In the genomic region with DNA sequence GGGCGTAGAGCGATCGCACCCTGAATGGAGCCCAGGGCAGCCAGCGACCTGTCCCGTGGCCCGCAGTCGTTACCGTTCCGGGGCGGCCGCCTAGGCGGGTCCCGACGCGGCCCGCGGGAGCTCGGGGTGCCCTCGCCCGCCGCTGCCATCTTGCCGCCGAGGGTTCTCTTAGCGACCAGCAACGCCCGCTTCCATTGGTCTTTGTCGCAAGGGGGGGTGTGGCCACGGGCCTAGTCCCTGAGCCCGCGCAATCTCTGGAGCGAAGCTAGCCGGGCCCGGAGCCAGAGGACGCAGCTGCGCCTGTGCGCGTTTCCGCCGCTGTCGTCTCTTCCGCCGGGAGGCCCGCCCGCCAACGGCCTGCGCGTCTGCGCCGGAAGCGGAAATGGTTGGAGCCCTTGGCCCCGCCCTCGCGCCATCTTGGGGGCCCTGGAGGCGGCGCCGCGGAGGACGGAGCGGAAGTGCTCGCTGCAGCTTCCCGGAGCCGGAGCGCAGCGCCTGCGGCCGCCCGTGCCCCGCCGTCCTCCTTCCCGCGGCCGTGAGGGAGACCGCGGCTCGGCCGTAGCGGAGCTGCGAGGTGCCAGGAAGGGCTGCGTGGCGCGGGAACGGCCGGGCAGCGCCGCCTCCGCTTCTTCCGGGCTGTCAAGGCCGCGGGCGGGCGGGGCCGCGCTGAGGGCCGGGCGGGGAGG, we compare ENCODE assay signal across 1 cellular context.
TF ChIP-seq lines count a peak whose summit lies in the region.

A gene (minus strand): TSS at position 170 of the 686 bp plus-strand sequence. CDS start 21 bp downstream, at position 149.
A gene with protein sequence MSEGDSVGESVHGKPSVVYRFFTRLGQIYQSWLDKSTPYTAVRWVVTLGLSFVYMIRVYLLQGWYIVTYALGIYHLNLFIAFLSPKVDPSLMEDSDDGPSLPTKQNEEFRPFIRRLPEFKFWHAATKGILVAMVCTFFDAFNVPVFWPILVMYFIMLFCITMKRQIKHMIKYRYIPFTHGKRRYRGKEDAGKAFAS (plus strand): TSS at position 457 of the 686 bp plus-strand sequence. CDS start 3,950 bp downstream, outside the sequence.

TF ChIP-seq in HepG2, 621 proteins besides CTCF, POLR2A, EP300 and RAD21 (continued from another document and continues in another):
- TF ChIP-seq, protein P1, sequence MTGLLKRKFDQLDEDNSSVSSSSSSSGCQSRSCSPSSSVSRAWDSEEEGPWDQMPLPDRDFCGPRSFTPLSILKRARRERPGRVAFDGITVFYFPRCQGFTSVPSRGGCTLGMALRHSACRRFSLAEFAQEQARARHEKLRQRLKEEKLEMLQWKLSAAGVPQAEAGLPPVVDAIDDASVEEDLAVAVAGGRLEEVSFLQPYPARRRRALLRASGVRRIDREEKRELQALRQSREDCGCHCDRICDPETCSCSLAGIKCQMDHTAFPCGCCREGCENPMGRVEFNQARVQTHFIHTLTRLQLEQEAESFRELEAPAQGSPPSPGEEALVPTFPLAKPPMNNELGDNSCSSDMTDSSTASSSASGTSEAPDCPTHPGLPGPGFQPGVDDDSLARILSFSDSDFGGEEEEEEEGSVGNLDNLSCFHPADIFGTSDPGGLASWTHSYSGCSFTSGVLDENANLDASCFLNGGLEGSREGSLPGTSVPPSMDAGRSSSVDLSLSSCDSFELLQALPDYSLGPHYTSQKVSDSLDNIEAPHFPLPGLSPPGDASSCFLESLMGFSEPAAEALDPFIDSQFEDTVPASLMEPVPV (CRISPR knock-in tag; IDR thresholded peaks at IDR 0.05), result 0 out of 2 replicates have a peak, but pooled peaks have one; percentile 66
- TF ChIP-seq CREM (IDR thresholded peaks at IDR 0.05) (peak; percentile 54; the same call in 1 of the 2 replicates), CREM (CRISPR knock-in tag; IDR thresholded peaks at IDR 0.05) (no peak), ZNF780A (CRISPR knock-in tag; IDR thresholded peaks at IDR 0.05) (no peak), CHD2 (IDR thresholded peaks at IDR 0.05; ENCODE audit: low read depth, low read length) (0 out of 2 replicates have a peak, but pooled peaks have one; percentile 46), ZNF546 (CRISPR knock-in tag; conservative IDR thresholded peaks at IDR 0.05) (no peak), MYNN (CRISPR knock-in tag; IDR thresholded peaks at IDR 0.05; ENCODE audit: low read depth) (no peak), ZNF841 (CRISPR knock-in tag; IDR thresholded peaks at IDR 0.05; ENCODE audit: borderline replicate concordance) (no peak), GLI4 (CRISPR knock-in tag; IDR thresholded peaks at IDR 0.05; ENCODE audit: borderline replicate concordance) (no peak), ZNF460 (CRISPR knock-in tag; IDR thresholded peaks at IDR 0.05; ENCODE audit: borderline replicate concordance) (0 out of 2 replicates have a peak, but pooled peaks have one; percentile 40), ZNF30 (CRISPR knock-in tag; IDR thresholded peaks at IDR 0.05) (no peak), TBX2 (CRISPR knock-in tag; IDR thresholded peaks at IDR 0.05; ENCODE audit: borderline replicate concordance) (0 out of 2 replicates have a peak, but pooled peaks have one; percentile 12), HES4 (CRISPR knock-in tag; IDR thresholded peaks at IDR 0.05; ENCODE audit: borderline replicate concordance) (no peak), SRSF9 (IDR thresholded peaks at IDR 0.05; ENCODE audit: borderline replicate concordance, insufficient read depth, low read depth, low read length, poor library complexity, severe bottlenecking) (no peak), ZNF263 (CRISPR knock-in tag; IDR thresholded peaks at IDR 0.05) (peak; percentile 91), RBAK (CRISPR knock-in tag; IDR thresholded peaks at IDR 0.05) (no peak), ZNF614 (CRISPR knock-in tag; IDR thresholded peaks at IDR 0.05; ENCODE audit: borderline replicate concordance) (no peak), FIP1L1 (IDR thresholded peaks at IDR 0.05; ENCODE audit: borderline replicate concordance, insufficient read depth, low read depth, low read length) (no peak), PRPF4 (IDR thresholded peaks at IDR 0.05; ENCODE audit: low read depth, low read length, poor library complexity, severe bottlenecking) (no peak), HMG20A (CRISPR knock-in tag; IDR thresholded peaks at IDR 0.05; ENCODE audit: borderline replicate concordance) (no peak), KLF11 (CRISPR knock-in tag; IDR thresholded peaks at IDR 0.05) (no peak), ZNF75D (CRISPR knock-in tag; IDR thresholded peaks at IDR 0.05; ENCODE audit: borderline replicate concordance) (no peak), YEATS2 (CRISPR knock-in tag; IDR thresholded peaks at IDR 0.05; ENCODE audit: borderline replicate concordance) (peak; percentile 84), ZNF749 (CRISPR knock-in tag; IDR thresholded peaks at IDR 0.05; ENCODE audit: borderline replicate concordance) (peak; percentile 91; the same call in 1 of the 2 replicates), ADNP (CRISPR knock-in tag; IDR thresholded peaks at IDR 0.05) (no peak), ZKSCAN8 (CRISPR knock-in tag; IDR thresholded peaks at IDR 0.05; ENCODE audit: borderline replicate concordance) (no peak), ZNF33B (CRISPR knock-in tag; IDR thresholded peaks at IDR 0.05) (no peak), ZNF367 (CRISPR knock-in tag; IDR thresholded peaks at IDR 0.05; ENCODE audit: borderline replicate concordance) (no peak), ZNF251 (CRISPR knock-in tag; IDR thresholded peaks at IDR 0.05) (no peak), MAFF (IDR thresholded peaks at IDR 0.05; ENCODE audit: low read depth, low read length) (no peak), SOX5 (CRISPR knock-in tag; IDR thresholded peaks at IDR 0.05; ENCODE audit: borderline replicate concordance) (0 out of 2 replicates have a peak, but pooled peaks have one; percentile 10), ZBTB21 (CRISPR knock-in tag; IDR thresholded peaks at IDR 0.05) (no peak)
- TF ChIP-seq, protein P2, sequence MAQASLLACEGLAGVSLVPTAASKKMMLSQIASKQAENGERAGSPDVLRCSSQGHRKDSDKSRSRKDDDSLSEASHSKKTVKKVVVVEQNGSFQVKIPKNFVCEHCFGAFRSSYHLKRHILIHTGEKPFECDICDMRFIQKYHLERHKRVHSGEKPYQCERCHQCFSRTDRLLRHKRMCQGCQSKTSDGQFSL (CRISPR knock-in tag; IDR thresholded peaks at IDR 0.05), result 0 out of 2 replicates have a peak, but pooled peaks have one; percentile 42
- TF ChIP-seq, protein P3, sequence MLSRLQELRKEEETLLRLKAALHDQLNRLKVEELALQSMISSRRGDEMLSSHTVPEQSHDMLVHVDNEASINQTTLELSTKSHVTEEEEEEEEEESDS (CRISPR knock-in tag; IDR thresholded peaks at IDR 0.05; ENCODE audit: borderline replicate concordance), result no peak
- TF ChIP-seq, protein P4, sequence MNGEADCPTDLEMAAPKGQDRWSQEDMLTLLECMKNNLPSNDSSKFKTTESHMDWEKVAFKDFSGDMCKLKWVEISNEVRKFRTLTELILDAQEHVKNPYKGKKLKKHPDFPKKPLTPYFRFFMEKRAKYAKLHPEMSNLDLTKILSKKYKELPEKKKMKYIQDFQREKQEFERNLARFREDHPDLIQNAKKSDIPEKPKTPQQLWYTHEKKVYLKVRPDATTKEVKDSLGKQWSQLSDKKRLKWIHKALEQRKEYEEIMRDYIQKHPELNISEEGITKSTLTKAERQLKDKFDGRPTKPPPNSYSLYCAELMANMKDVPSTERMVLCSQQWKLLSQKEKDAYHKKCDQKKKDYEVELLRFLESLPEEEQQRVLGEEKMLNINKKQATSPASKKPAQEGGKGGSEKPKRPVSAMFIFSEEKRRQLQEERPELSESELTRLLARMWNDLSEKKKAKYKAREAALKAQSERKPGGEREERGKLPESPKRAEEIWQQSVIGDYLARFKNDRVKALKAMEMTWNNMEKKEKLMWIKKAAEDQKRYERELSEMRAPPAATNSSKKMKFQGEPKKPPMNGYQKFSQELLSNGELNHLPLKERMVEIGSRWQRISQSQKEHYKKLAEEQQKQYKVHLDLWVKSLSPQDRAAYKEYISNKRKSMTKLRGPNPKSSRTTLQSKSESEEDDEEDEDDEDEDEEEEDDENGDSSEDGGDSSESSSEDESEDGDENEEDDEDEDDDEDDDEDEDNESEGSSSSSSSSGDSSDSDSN (CRISPR knock-in tag; IDR thresholded peaks at IDR 0.05), result peak; percentile 79
- TF ChIP-seq, protein P5, sequence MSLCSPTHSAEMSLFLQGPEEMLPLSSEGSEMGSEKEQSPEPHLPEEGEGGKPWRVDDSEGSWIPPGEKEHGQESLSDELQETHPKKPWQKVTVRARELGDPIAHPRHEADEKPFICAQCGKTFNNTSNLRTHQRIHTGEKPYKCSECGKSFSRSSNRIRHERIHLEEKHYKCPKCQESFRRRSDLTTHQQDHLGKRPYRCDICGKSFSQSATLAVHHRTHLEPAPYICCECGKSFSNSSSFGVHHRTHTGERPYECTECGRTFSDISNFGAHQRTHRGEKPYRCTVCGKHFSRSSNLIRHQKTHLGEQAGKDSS (CRISPR knock-in tag; IDR thresholded peaks at IDR 0.05; ENCODE audit: borderline replicate concordance, low read depth), result 0 out of 2 replicates have a peak, but pooled peaks have one; percentile 19
- TF ChIP-seq, protein P6, sequence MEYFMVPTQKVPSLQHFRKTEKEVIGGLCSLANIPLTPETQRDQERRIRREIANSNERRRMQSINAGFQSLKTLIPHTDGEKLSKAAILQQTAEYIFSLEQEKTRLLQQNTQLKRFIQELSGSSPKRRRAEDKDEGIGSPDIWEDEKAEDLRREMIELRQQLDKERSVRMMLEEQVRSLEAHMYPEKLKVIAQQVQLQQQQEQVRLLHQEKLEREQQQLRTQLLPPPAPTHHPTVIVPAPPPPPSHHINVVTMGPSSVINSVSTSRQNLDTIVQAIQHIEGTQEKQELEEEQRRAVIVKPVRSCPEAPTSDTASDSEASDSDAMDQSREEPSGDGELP (IDR thresholded peaks at IDR 0.05; ENCODE audit: borderline replicate concordance, low read depth), result peak; percentile 75; the same call in 1 of the 2 replicates
- TF ChIP-seq, protein P7, sequence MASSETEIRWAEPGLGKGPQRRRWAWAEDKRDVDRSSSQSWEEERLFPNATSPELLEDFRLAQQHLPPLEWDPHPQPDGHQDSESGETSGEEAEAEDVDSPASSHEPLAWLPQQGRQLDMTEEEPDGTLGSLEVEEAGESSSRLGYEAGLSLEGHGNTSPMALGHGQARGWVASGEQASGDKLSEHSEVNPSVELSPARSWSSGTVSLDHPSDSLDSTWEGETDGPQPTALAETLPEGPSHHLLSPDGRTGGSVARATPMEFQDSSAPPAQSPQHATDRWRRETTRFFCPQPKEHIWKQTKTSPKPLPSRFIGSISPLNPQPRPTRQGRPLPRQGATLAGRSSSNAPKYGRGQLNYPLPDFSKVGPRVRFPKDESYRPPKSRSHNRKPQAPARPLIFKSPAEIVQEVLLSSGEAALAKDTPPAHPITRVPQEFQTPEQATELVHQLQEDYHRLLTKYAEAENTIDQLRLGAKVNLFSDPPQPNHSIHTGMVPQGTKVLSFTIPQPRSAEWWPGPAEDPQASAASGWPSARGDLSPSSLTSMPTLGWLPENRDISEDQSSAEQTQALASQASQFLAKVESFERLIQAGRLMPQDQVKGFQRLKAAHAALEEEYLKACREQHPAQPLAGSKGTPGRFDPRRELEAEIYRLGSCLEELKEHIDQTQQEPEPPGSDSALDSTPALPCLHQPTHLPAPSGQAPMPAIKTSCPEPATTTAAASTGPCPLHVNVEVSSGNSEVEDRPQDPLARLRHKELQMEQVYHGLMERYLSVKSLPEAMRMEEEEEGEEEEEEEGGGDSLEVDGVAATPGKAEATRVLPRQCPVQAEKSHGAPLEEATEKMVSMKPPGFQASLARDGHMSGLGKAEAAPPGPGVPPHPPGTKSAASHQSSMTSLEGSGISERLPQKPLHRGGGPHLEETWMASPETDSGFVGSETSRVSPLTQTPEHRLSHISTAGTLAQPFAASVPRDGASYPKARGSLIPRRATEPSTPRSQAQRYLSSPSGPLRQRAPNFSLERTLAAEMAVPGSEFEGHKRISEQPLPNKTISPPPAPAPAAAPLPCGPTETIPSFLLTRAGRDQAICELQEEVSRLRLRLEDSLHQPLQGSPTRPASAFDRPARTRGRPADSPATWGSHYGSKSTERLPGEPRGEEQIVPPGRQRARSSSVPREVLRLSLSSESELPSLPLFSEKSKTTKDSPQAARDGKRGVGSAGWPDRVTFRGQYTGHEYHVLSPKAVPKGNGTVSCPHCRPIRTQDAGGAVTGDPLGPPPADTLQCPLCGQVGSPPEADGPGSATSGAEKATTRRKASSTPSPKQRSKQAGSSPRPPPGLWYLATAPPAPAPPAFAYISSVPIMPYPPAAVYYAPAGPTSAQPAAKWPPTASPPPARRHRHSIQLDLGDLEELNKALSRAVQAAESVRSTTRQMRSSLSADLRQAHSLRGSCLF (CRISPR knock-in tag; IDR thresholded peaks at IDR 0.05; ENCODE audit: borderline replicate concordance), result no peak
- TF ChIP-seq, protein P8, sequence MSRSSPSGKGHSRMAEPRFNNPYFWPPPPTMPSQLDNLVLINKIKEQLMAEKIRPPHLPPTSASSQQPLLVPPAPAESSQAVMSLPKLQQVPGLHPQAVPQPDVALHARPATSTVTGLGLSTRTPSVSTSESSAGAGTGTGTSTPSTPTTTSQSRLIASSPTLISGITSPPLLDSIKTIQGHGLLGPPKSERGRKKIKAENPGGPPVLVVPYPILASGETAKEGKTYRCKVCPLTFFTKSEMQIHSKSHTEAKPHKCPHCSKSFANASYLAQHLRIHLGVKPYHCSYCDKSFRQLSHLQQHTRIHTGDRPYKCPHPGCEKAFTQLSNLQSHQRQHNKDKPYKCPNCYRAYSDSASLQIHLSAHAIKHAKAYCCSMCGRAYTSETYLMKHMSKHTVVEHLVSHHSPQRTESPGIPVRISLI (CRISPR knock-in tag; IDR thresholded peaks at IDR 0.05; ENCODE audit: borderline replicate concordance), result no peak
- TF ChIP-seq, protein P9, sequence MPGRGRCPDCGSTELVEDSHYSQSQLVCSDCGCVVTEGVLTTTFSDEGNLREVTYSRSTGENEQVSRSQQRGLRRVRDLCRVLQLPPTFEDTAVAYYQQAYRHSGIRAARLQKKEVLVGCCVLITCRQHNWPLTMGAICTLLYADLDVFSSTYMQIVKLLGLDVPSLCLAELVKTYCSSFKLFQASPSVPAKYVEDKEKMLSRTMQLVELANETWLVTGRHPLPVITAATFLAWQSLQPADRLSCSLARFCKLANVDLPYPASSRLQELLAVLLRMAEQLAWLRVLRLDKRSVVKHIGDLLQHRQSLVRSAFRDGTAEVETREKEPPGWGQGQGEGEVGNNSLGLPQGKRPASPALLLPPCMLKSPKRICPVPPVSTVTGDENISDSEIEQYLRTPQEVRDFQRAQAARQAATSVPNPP (CRISPR knock-in tag; IDR thresholded peaks at IDR 0.05), result 0 out of 2 replicates have a peak, but pooled peaks have one; percentile 53
- TF ChIP-seq, protein P10, sequence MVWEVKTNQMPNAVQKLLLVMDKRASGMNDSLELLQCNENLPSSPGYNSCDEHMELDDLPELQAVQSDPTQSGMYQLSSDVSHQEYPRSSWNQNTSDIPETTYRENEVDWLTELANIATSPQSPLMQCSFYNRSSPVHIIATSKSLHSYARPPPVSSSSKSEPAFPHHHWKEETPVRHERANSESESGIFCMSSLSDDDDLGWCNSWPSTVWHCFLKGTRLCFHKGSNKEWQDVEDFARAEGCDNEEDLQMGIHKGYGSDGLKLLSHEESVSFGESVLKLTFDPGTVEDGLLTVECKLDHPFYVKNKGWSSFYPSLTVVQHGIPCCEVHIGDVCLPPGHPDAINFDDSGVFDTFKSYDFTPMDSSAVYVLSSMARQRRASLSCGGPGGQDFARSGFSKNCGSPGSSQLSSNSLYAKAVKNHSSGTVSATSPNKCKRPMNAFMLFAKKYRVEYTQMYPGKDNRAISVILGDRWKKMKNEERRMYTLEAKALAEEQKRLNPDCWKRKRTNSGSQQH (CRISPR knock-in tag; IDR thresholded peaks at IDR 0.05; ENCODE audit: low read depth), result no peak; the same call in 1 of the 2 replicates
